34 cellular contexts compared by ENCODE assay signal in the genomic region with DNA sequence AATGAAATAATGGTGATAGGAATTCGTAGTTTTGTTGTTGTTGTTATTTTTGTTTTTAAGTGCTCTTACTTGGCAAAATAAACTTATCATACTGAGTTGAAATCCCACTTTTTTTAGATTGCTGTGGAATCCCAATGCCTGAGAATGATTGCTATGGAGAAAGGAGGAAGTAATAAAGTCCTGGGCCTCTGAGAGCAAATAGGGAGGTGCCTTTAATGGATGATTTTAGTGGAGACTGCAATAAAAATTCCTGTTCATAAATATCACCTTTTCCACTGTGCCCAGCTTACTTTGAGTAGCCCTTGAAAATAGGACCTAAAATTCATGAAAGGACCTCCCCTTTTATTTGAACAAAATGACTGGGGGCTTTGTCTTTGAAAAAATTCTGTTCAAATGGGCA.
"Had no signal": no experiment of that assay in that cellular context is flagged by ENCODE, and none has a peak within 500 bp of the region (broad histone marks: within the 10 kb centered on the region; RNA-seq: fewer than 3 reads in every experiment).

No MANE protein-coding gene starts in this region.

- H3K4me1 ChIP-seq: body of pancreas, breast epithelium, SJSA1 had no signal

- H3K36me3 ChIP-seq: breast epithelium, MG63, Peyer's patch, SJSA1 had no signal

- H3K9me3 ChIP-seq: body of pancreas, breast epithelium, MG63, Peyer's patch, SJSA1 had no signal

- H3K27ac ChIP-seq: body of pancreas, breast epithelium, SJSA1, VCaP had no signal

- ATAC-seq: activated CD8-positive, alpha-beta memory T cell treated with anti-CD3 and anti-CD28 coated beads, Interleukin-2, amount 10 ng/mL, durations not matched to agents 7 days and 5 days; activated T-cell treated with anti-CD3 and anti-CD28 coated beads, Interleukin-2, amount 50 U/mL, for 72 hours; activated T-helper 17 cell treated with anti-CD3 and anti-CD28 coated beads, Interleukin-2, amount 50 U/mL, for 72 hours; body of pancreas; SK-N-SH treated with all-trans-retinoic acid at 6 μM for 48 hours had no signal

- H3K4me3 ChIP-seq: body of pancreas, breast epithelium, MG63, Peyer's patch, SJSA1 had no signal

- FAIRE-seq: astrocyte had no signal

- H3K27me3 ChIP-seq: body of pancreas, breast epithelium, Peyer's patch, SJSA1 had no signal

- DNase-seq: activated B cell treated with CpG ODN at 0.5 μM for 24 hours; activated CD4-positive, alpha-beta memory T cell treated with anti-CD3 and anti-CD28 coated beads, Interleukin-2, amount 10 ng/mL, durations not matched to agents 7 days and 5 days; activated CD4-positive, alpha-beta T cell treated with anti-CD3 and anti-CD28 coated beads for 4 hours; activated CD4-positive, CD25-positive, alpha-beta regulatory T cell treated with anti-CD3 and anti-CD28 coated beads, Interleukin-2, amount 50 U/mL, for 72 hours; activated CD8-positive, alpha-beta memory T cell treated with anti-CD3 and anti-CD28 coated beads for 24 hours; activated CD8-positive, alpha-beta memory T cell treated with anti-CD3 and anti-CD28 coated beads, Interleukin-2, amount 10 ng/mL, durations not matched to agents 7 days and 5 days; activated gamma-delta T cell; activated naive CD4-positive, alpha-beta T cell treated with Interleukin-2 at 50 U/mL for 16 hours; activated naive CD8-positive, alpha-beta T cell treated with anti-CD3 and anti-CD28 coated beads, Interleukin-2, amount 10 ng/mL, durations not matched to agents 7 days and 5 days; activated T-cell treated with anti-CD3 and anti-CD28 coated beads, Interleukin-2, amount 50 U/mL, for 1 hour; activated T-cell treated with anti-CD3 and anti-CD28 coated beads, Interleukin-2, amount 50 U/mL, for 72 hours; body of pancreas; Karpas-422; KBM-7; MG63; NCI-H1048; NCI-H1105 treated with DMSO at 0.1 percent for 48 hours; NCI-H1436 treated with DMSO at 0.1 percent for 48 hours; NCI-H1694 treated with DMSO at 0.1 percent for 48 hours; NCI-H2029; NCI-H345; NCI-H524 treated with DMSO at 0.1 percent for 48 hours; Peyer's patch; RPMI8226; SHP77 treated with DMSO at 0.1 percent for 48 hours; T-helper 1 cell; T-helper 2 cell; T-helper 9 cell had no signal
